ENCODE assay signal across 8 cellular contexts in genomic region chrX:1493317-1493856, GRCh38. TPM values are rescaled to one million over a fixed set of nuclear protein-coding genes. Genes with fewer than 3 reads are reported as not detected.
DNase-seq lines count a peak whose midpoint lies in the region; ATAC-seq, FAIRE-seq and TF ChIP-seq lines count a peak whose summit lies in the region.

No MANE protein-coding gene starts in this region.

- no peak for TF ChIP-seq POLR2A in vagina (IDR thresholded peaks at IDR 0.05)

- H4K20me1 ChIP-seq in osteoblast (ENCODE audit: insufficient read depth, low read length), result no peaks in the 10 kb centered on the region

- TF ChIP-seq CTCF in kidney (IDR thresholded peaks at IDR 0.05; ENCODE audit: borderline replicate concordance, extremely low read depth, insufficient read depth) (no peak), osteoblast (IDR thresholded peaks at IDR 0.05; ENCODE audit: extremely low read depth, low read depth, low read length) (no peak), vagina (IDR thresholded peaks at IDR 0.05) (no peak)

- H3K9me3 ChIP-seq in ES-I3 (ENCODE audit: control insufficient read depth, insufficient read depth, low read length), result no peaks in the 10 kb centered on the region
- H3K9me3 ChIP-seq in KOPT-K1 (ENCODE audit: insufficient read depth, low read length, poor library complexity, severe bottlenecking), result no peaks in the 10 kb centered on the region
- H3K9me3 ChIP-seq in kidney (ENCODE audit: control insufficient read depth in 1 of 2, low read length in 2 of 2), result peaks cover 0 to 7% of the 10 kb centered on the region in 2 donors
- H3K9me3 ChIP-seq in osteoblast (ENCODE audit: low read depth, low read length), result no peaks in the 10 kb centered on the region
- H3K9me3 ChIP-seq in vagina, result no peaks in the 10 kb centered on the region

- peak; percentile 2 for ATAC-seq in GM19438 (IDR thresholded peaks at IDR 0.05; ENCODE audit: low read depth, unreplicated experiment)

- H3K4me2 ChIP-seq in osteoblast (ENCODE audit: insufficient read depth, low read length), result no peak overlapping the region

- no peak for FAIRE-seq in kidney (lab: Jason Lieb, UNC)

- H3K27me3 ChIP-seq in osteoblast (ENCODE audit: insufficient read depth, low read length), result no peaks in the 10 kb centered on the region
- no peaks in the 10 kb centered on the region for H3K27me3 ChIP-seq in vagina

- H3K9ac ChIP-seq in ES-I3 (ENCODE audit: low read depth, low read length) (peak overlapping the region; percentile 19), kidney (ENCODE audit: low read length in 2 of 2) (no peak overlapping the region)

- H3K4me3 ChIP-seq in kidney (ENCODE audit: low read length in 2 of 2) (no peak overlapping the region), osteoblast (ENCODE audit: insufficient read depth, low read length) (no peak overlapping the region), vagina (no peak overlapping the region)

- no peak overlapping the region for H2AFZ ChIP-seq in osteoblast (ENCODE audit: low read length)

- H3K4me1 ChIP-seq in ES-I3 (ENCODE audit: insufficient read depth, low read length) (no peaks in the 10 kb centered on the region), kidney (ENCODE audit: control insufficient read depth in 1 of 2, insufficient read depth in 1 of 2, low read depth in 1 of 2, low read length in 2 of 2) (no peaks in the 10 kb centered on the region), osteoblast (ENCODE audit: insufficient read depth, low read length) (no peaks in the 10 kb centered on the region), vagina (no peaks in the 10 kb centered on the region)

- H3K79me2 ChIP-seq in osteoblast (ENCODE audit: insufficient read depth, low read length), result no peaks in the 10 kb centered on the region

- intact Hi-C loops in kidney (cut with DNase I) (no loop called here), vagina (cut with DNase I) (no loop called here)

- DNase-seq in kidney (peak; percentile 45), MV-4-11 (lab: John Stamatoyannopoulos, UW) (no peak), osteoblast (ENCODE audit: insufficient read length, low spot score, missing footprints) (no peak), vagina (ENCODE audit: extremely low spot score in 2 of 2) (no peak), kidney tubule cell (ENCODE audit: low spot score) (no peak)

- no peaks in the 10 kb centered on the region for H3K36me3 ChIP-seq in ES-I3 (ENCODE audit: insufficient read depth, low read length)
- H3K36me3 ChIP-seq in KOPT-K1 (ENCODE audit: insufficient read depth, low read length), result peaks cover 70% of the 10 kb centered on the region
- H3K36me3 ChIP-seq in kidney (ENCODE audit: control insufficient read depth in 1 of 2, insufficient read depth in 2 of 2, low read length in 2 of 2), result no peaks in the 10 kb centered on the region
- no peaks in the 10 kb centered on the region for H3K36me3 ChIP-seq in osteoblast (ENCODE audit: insufficient read depth, low read length)
- no peaks in the 10 kb centered on the region for H3K36me3 ChIP-seq in vagina

- peak overlapping the region; percentile 67 for H3K27ac ChIP-seq in KOPT-K1 (ENCODE audit: low read depth, low read length, poor library complexity, severe bottlenecking)
- H3K27ac ChIP-seq in kidney (ENCODE audit: low read depth in 2 of 2, low read length in 2 of 2), result no peak overlapping the region
- H3K27ac ChIP-seq in osteoblast (ENCODE audit: low read depth, low read length), result no peak overlapping the region
- no peak overlapping the region for H3K27ac ChIP-seq in vagina

RNA-seq across cellular contexts. Expression of gene ASMTL, which starts 40.7 kb away (rescaled TPM):
- total RNA-seq in kidney (33.3 TPM), osteoblast (22.4 and 24.6 TPM in 2 replicates), vagina (31.7 TPM)
- polyA plus RNA-seq in kidney (ENCODE audit: insufficient read depth, low read depth, low replicate concordance), result 29.9 TPM

RNA-seq across cellular contexts. Expression of gene P2RY8, which starts 43.6 kb away (rescaled TPM):
- total RNA-seq in kidney, result 6.6 TPM
- polyA plus RNA-seq in kidney (ENCODE audit: insufficient read depth, low read depth, low replicate concordance), result 1.4 TPM
- under 0.01 TPM in 1 of 2 replicates, not detected in the other for total RNA-seq in osteoblast
- 0.74 TPM for total RNA-seq in vagina
